ENCODE assay signal across 13 cellular contexts in genomic region chr11:12824281-12825041, GRCh38.
DNase-seq lines count a peak whose midpoint lies in the region; ATAC-seq and TF ChIP-seq lines count a peak whose summit lies in the region.
"Had no signal": no experiment of that assay in that cellular context is flagged by ENCODE, and none has a peak within 500 bp of the region (broad histone marks: within the 10 kb centered on the region; RNA-seq: fewer than 3 reads in every experiment).

No MANE protein-coding gene starts in this region.

- DNase-seq in NCI-H345 (lab: John Stamatoyannopoulos, UW) (peak; percentile 10), NCI-H345 treated with DMSO at 0.1 percent for 48 hours (lab: John Stamatoyannopoulos, UW; ENCODE audit: unreplicated experiment) (no peak), heart left ventricle (peak in 1 of 5 donors; percentile 35), nephron progenitor cell (no peak), aorta (no peak), SIG-M5 (lab: John Stamatoyannopoulos, UW) (no peak), SW480 (ENCODE audit: low spot score) (no peak)
- no peak for DNase-seq in activated CD4-positive, alpha-beta T cell treated with anti-CD3 and anti-CD28 coated beads for 48 hours
- DNase-seq: activated T-cell treated with anti-CD3 and anti-CD28 coated beads, Interleukin-2, amount 50 U/mL, for 1 hour; amygdala; Karpas-422; NCI-H446 treated with DMSO at 0.1 percent for 48 hours; SHP77 treated with DMSO at 0.1 percent for 48 hours had no signal

- WGBS in heart left ventricle, 4 donors: 30 to 40% (median 33%) methylated on average over 10 of the region's 10 CpGs
- 25 to 32% methylated on average over 10 of the region's 10 CpGs for WGBS in aorta, 2 donors

- peaks cover 2% of the 10 kb centered on the region for H3K27me3 Mint-ChIP-seq in nephron progenitor cell (ENCODE audit: low read depth, poor library complexity)

- H3K27ac ChIP-seq in heart left ventricle (peak overlapping the region in 11 of 12 donors; percentile 20 to 74 (median 62)), aorta (ENCODE audit: low read depth in 1 of 2, low read length in 2 of 2) (no peak overlapping the region)

- H3K4me1 Mint-ChIP-seq in nephron progenitor cell: peaks cover 53% of the 10 kb centered on the region

- H3K36me3 Mint-ChIP-seq in nephron progenitor cell (ENCODE audit: low read depth): peaks cover 35% of the 10 kb centered on the region

- peaks cover 0 to 7% (median 0%) of the 10 kb centered on the region in 12 donors for H3K9me3 ChIP-seq in heart left ventricle
- H3K9me3 ChIP-seq in aorta (ENCODE audit: control insufficient read depth, low read length): no peaks in the 10 kb centered on the region

- H3K27me3 ChIP-seq in heart left ventricle (no peaks in the 10 kb centered on the region), aorta (ENCODE audit: control insufficient read depth in 1 of 2, insufficient read depth in 2 of 2, low read length in 1 of 2) (no peaks in the 10 kb centered on the region)

- H3K4me1 ChIP-seq in heart left ventricle (peaks cover 0 to 58% (median 28%) of the 10 kb centered on the region in 12 donors), aorta (ENCODE audit: control insufficient read depth in 1 of 2, insufficient read depth in 2 of 2, low read length in 2 of 2) (no peaks in the 10 kb centered on the region)

- ATAC-seq in heart left ventricle (peak; percentile 61 to 74 (median 67)), aorta (ENCODE audit: low FRiP score) (peak; percentile 17)

- H3K4me3 Mint-ChIP-seq in nephron progenitor cell: no peak overlapping the region

- H3K9me3 Mint-ChIP-seq in nephron progenitor cell: peaks cover 4% of the 10 kb centered on the region

- no peak for TF ChIP-seq POLR2A in heart left ventricle (IDR thresholded peaks at IDR 0.05)

- H3K36me3 ChIP-seq in heart left ventricle: no peaks in the 10 kb centered on the region
- H3K36me3 ChIP-seq in aorta (ENCODE audit: control insufficient read depth in 1 of 2, insufficient read depth in 2 of 2, low read length in 1 of 2): peaks cover 0 to 4% of the 10 kb centered on the region in 2 donors

- intact Hi-C loops in heart left ventricle (cut with DNase I): loop anchor here in 4 of 10 donors (5.0 to 10.0 kb wide), 4 partner anchors 63 to 412 kb away; partner anchors contain the start of gene TEAD1 (in 3 of the 4)
- intact Hi-C loops in aorta (cut with DNase I): loop anchor here in 1 of 2 donors (5.0 kb wide), 1 partner anchor 63 kb away; no protein-coding TSS in a partner anchor

- TF ChIP-seq CTCF in heart left ventricle (IDR thresholded peaks at IDR 0.05): peak in 2 of 12 donors; percentile 27 to 40
- no peak for TF ChIP-seq CTCF in nephron progenitor cell (IDR thresholded peaks at IDR 0.05)

- no peak overlapping the region for H3K4me3 ChIP-seq in heart left ventricle
- H3K4me3 ChIP-seq in aorta (ENCODE audit: low read length in 2 of 2): no peak overlapping the region

- H3K27ac Mint-ChIP-seq in nephron progenitor cell: peak overlapping the region; percentile 43

Comparison
In these comparisons a context has a peak if more than half of its experiments do, and no peak if none do; other contexts are left out.
1. H3K27ac ChIP-seq: peak in heart left ventricle (11 of 12); none in aorta (0 of 2).